Comparison of ENCODE assay signal across 19 cellular contexts in genomic region chr2:137228566-137228965, GRCh38.
DNase-seq lines count a peak whose midpoint lies in the region; ATAC-seq and TF ChIP-seq lines count a peak whose summit lies in the region.
"Had no signal": no experiment of that assay in that cellular context is flagged by ENCODE, and none has a peak within 500 bp of the region (broad histone marks: within the 10 kb centered on the region; RNA-seq: fewer than 3 reads in every experiment).

No MANE protein-coding gene starts in this region.

- DNase-seq in HS-5 (ENCODE audit: low read depth), result peak; percentile 81
- DNase-seq in adipocyte (ENCODE audit: low read depth), result peak; percentile 16
- DNase-seq in fibroblast of the conjunctiva (ENCODE audit: low read depth), result peak; percentile 13
- no peak for DNase-seq in CD4-positive, alpha-beta T cell
- no peak for DNase-seq in spleen
- DNase-seq: 8988T; activated CD4-positive, alpha-beta T cell treated with anti-CD3 and anti-CD28 coated beads for 4 hours; activated CD8-positive, alpha-beta memory T cell treated with anti-CD3 and anti-CD28 coated beads, Interleukin-2, amount 50 U/mL, for 4 hours; activated effector memory CD4-positive, alpha-beta T cell treated with Interleukin-2 at 50 U/mL for 16 hours; cerebellar nuclear complex; DMS79 treated with DMSO at 0.1 percent for 48 hours; effector CD8-positive, alpha-beta T cell; left cardiac atrium; NCI-H1092 treated with DMSO at 0.1 percent for 48 hours had no signal

- H3K9me3 ChIP-seq in adipocyte (ENCODE audit: control insufficient read depth, low read length), result no peaks in the 10 kb centered on the region
- H3K9me3 ChIP-seq in CD4-positive, alpha-beta T cell (ENCODE audit: control insufficient read depth, low read length), result no peaks in the 10 kb centered on the region
- no peaks in the 10 kb centered on the region for H3K9me3 ChIP-seq in spleen
- H3K9me3 ChIP-seq: adrenal gland had no signal

- H3K36me3 Mint-ChIP-seq in CD4-positive, alpha-beta T cell (ENCODE audit: low read depth), result no peaks in the 10 kb centered on the region

- peaks cover 2% of the 10 kb centered on the region for H3K9me3 Mint-ChIP-seq in CD4-positive, alpha-beta T cell
- H3K9me3 Mint-ChIP-seq: neural crest cell had no signal

- CTCF ChIA-PET in CD4-positive, alpha-beta T cell (lab: Charles Lee), result no interaction called here

- no peak overlapping the region for H3K27ac Mint-ChIP-seq in CD4-positive, alpha-beta T cell

- no peak for TF ChIP-seq CTCF in CD4-positive, alpha-beta T cell (IDR thresholded peaks at IDR 0.05)
- no peak for TF ChIP-seq CTCF in spleen (IDR thresholded peaks at IDR 0.05 in 8 of 11, conservative IDR thresholded peaks at IDR 0.05 in 3 of 11)

- peak overlapping the region; percentile 69 for H3K27ac ChIP-seq in ACC112 (ENCODE audit: low read depth, low read length)
- no peak overlapping the region for H3K27ac ChIP-seq in CD4-positive, alpha-beta T cell (ENCODE audit: low read depth, low read length)
- no peak overlapping the region for H3K27ac ChIP-seq in spleen
- H3K27ac ChIP-seq: adrenal gland had no signal

- H3K4me3 Mint-ChIP-seq in CD4-positive, alpha-beta T cell, result no peak overlapping the region
- H3K4me3 Mint-ChIP-seq: neural crest cell had no signal

- H2AFZ ChIP-seq in ACC112 (ENCODE audit: low read length, unreplicated experiment), result no peak overlapping the region

- H3K27me3 Mint-ChIP-seq in CD4-positive, alpha-beta T cell, result no peaks in the 10 kb centered on the region

- H3K4me3 ChIP-seq in ACC112 (ENCODE audit: low read depth, low read length) (peak overlapping the region; percentile 17; the same call in 1 of the 2 replicates), adipocyte (ENCODE audit: low read length) (no peak overlapping the region), spleen (no peak overlapping the region)
- H3K4me3 ChIP-seq: adrenal gland had no signal

- no peak overlapping the region for H3K9ac ChIP-seq in adipocyte (ENCODE audit: low read length)

- H3K36me3 ChIP-seq in ACC112 (ENCODE audit: insufficient read depth, low read length) (no peaks in the 10 kb centered on the region), adipocyte (ENCODE audit: control insufficient read depth, insufficient read depth, low read length, severe bottlenecking) (no peaks in the 10 kb centered on the region), spleen (no peaks in the 10 kb centered on the region)
- H3K36me3 ChIP-seq: adrenal gland had no signal

- no peak for ATAC-seq in HG02678 (IDR thresholded peaks at IDR 0.05; ENCODE audit: unreplicated experiment)
- ATAC-seq in CD4-positive, alpha-beta T cell (ENCODE audit: poor library complexity), result no peak
- no peak for ATAC-seq in GM18505 (IDR thresholded peaks at IDR 0.05; ENCODE audit: unreplicated experiment)

- TF ChIP-seq POLR2A in spleen (IDR thresholded peaks at IDR 0.05), result no peak
- TF ChIP-seq POLR2A in GM18505 (IDR thresholded peaks at IDR 0.05; ENCODE audit: borderline replicate concordance, extremely low read depth, insufficient read depth, insufficient read length), result no peak

- H3K4me1 Mint-ChIP-seq in CD4-positive, alpha-beta T cell (ENCODE audit: low read depth), result no peaks in the 10 kb centered on the region
- H3K4me1 Mint-ChIP-seq: neural crest cell had no signal

- H3K4me1 ChIP-seq in ACC112 (ENCODE audit: control insufficient read depth, insufficient read depth, low read length, unreplicated experiment) (peaks cover 37% of the 10 kb centered on the region), adipocyte (ENCODE audit: control insufficient read depth, insufficient read depth, low read length) (peaks cover 17% of the 10 kb centered on the region), spleen (no peaks in the 10 kb centered on the region)

- POLR2A ChIA-PET in CD4-positive, alpha-beta T cell (lab: Charles Lee), result no interaction called here

- intact Hi-C loops in CD4-positive, alpha-beta T cell (cut with DNase I, micrococcal nuclease), result no loop called here
- intact Hi-C loops in spleen (cut with DNase I; ENCODE audit: low total_unique reads), result no loop called here

- no peaks in the 10 kb centered on the region for H3K27me3 ChIP-seq in ACC112 (ENCODE audit: insufficient read depth, low read length)
- H3K27me3 ChIP-seq in adipocyte (replicated peaks; ENCODE audit: control insufficient read depth, insufficient read depth, low read length), result no peaks in the 10 kb centered on the region
- no peaks in the 10 kb centered on the region for H3K27me3 ChIP-seq in CD4-positive, alpha-beta T cell (ENCODE audit: control insufficient read depth, insufficient read depth, low read length)
- H3K27me3 ChIP-seq in spleen (replicated peaks in 1 of 7), result no peaks in the 10 kb centered on the region
- H3K27me3 ChIP-seq: adrenal gland had no signal

- no peaks in the 10 kb centered on the region for H3K79me2 ChIP-seq in ACC112 (ENCODE audit: control insufficient read depth, insufficient read depth, low read length, unreplicated experiment)

- 72 to 83% (median 73%) methylated on average over 4 of the region's 4 CpGs for WGBS in spleen, 5 donors

Comparison
In these comparisons a context has a peak if more than half of its experiments do, and no peak if none do; other contexts are left out.
1. DNase-seq: peak in HS-5 (single experiment), adipocyte (single experiment) and fibroblast of the conjunctiva (single experiment); none in CD4-positive, alpha-beta T cell (0 of 10) and spleen (single experiment).